8 cellular contexts compared by ENCODE assay signal in the genomic region with DNA sequence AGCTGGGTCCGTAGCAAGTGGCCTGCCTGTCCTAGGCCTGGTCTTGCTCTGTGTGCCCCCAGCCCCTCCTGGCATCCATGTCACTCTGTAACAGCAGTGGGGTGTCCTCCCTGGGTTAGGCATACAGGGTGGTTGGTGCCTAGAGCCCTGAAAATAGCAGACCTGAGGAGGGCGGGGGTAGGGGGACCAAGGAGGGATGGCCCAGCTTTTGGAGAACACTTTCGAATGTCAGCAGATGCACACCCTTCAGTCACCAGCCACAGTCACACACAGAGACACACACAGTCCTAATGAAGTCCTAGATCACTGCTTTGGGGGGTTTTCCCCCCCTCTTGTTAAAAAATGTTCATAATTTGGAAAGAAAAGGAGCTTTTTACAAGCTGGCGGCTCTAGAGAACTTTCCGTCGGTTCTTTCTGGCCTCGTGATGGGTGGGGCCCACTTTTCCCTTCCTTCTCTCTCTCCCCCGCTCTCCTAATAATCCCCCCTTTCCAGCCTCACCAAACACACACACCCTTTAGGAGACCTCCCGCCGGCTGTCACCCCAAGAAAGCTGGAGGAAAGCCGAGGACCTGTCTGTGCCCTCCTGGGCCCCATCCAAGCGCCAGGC. TPM values are rescaled to one million over a fixed set of nuclear protein-coding genes. Genes with fewer than 3 reads are reported as not detected.
A peak's percentile ranks its signal among the peaks of the same experiment; 100 is the strongest.
DNase-seq lines count a peak whose midpoint lies in the region; ATAC-seq and TF ChIP-seq lines count a peak whose summit lies in the region.
"Had no signal": no experiment of that assay in that cellular context is flagged by ENCODE, and none has a peak within 500 bp of the region (broad histone marks: within the 10 kb centered on the region; RNA-seq: fewer than 3 reads in every experiment).

No MANE protein-coding gene starts in this region.

- no peaks in the 10 kb centered on the region for H3K9me3 ChIP-seq in SK-N-MC (ENCODE audit: low read depth, low read length)

- no peak for TF ChIP-seq CTCF in fibroblast of the aortic adventitia (IDR thresholded peaks at IDR 0.05; ENCODE audit: insufficient read depth, low read length)
- TF ChIP-seq CTCF in omental fat pad (IDR thresholded peaks at IDR 0.05) = no peak

- 23% methylated on average over 12 of the region's 12 CpGs for WGBS in urinary bladder

- peak overlapping the region; percentile 32 for H3K4me3 ChIP-seq in SK-N-MC
- H3K4me3 ChIP-seq in fibroblast of the aortic adventitia (ENCODE audit: low read depth, low read length) = peak overlapping the region; percentile 17
- H3K4me3 ChIP-seq in urinary bladder (ENCODE audit: low read depth, low read length) = no peak overlapping the region

- ATAC-seq in omental fat pad (ENCODE audit: low FRiP score) (peak; percentile 15), HG02885 (IDR thresholded peaks at IDR 0.05; ENCODE audit: poor library complexity, unreplicated experiment) (no peak)

- DNase-seq in SK-N-MC (ENCODE audit: low read depth, low spot score) = no peak
- DNase-seq in fibroblast of the aortic adventitia (ENCODE audit: low read depth) = no peak
- DNase-seq in omental fat pad (ENCODE audit: low spot score) = no peak
- no peak for DNase-seq in kidney glomerular epithelial cell (lab: John Stamatoyannopoulos, UW)
- no peak for DNase-seq in NCI-H146 treated with DMSO at 0.1 percent for 48 hours (lab: John Stamatoyannopoulos, UW; ENCODE audit: unreplicated experiment)
- DNase-seq: activated effector memory CD4-positive, alpha-beta T cell treated with Interleukin-2 at 50 U/mL for 16 hours had no signal

- H3K27ac ChIP-seq in SK-N-MC = peak overlapping the region; percentile 89
- peak overlapping the region; percentile 88 for H3K27ac ChIP-seq in urinary bladder (ENCODE audit: low read depth)

- H3K36me3 ChIP-seq in SK-N-MC (ENCODE audit: insufficient read depth, low read length) (no peaks in the 10 kb centered on the region; the same call in 1 of the 2 replicates), urinary bladder (ENCODE audit: insufficient read depth) (no peaks in the 10 kb centered on the region)

- peaks cover 1% of the 10 kb centered on the region for H3K4me1 ChIP-seq in urinary bladder (ENCODE audit: insufficient read depth)

- H3K9ac ChIP-seq in SK-N-MC (ENCODE audit: insufficient read length) = peak overlapping the region; percentile 28

RNA-seq across cellular contexts. Expression of gene LYL1, which starts 47.9 kb away (rescaled TPM):
- total RNA-seq in fibroblast of the aortic adventitia (ENCODE audit: low replicate concordance) (0.63 and 1.4 TPM in 2 replicates), omental fat pad (10 to 100 TPM in 3 of 4 donors, 1 to 10 TPM in 1; 5.5 to 29.9 (median 20.5) TPM), urinary bladder (4.8 TPM)
- polyA plus RNA-seq in urinary bladder = 15.7 TPM

RNA-seq across cellular contexts. Expression of gene NFIX, which starts 59.4 kb away (rescaled TPM):
- 68.0 and 160 TPM in 2 replicates for total RNA-seq in fibroblast of the aortic adventitia (ENCODE audit: low replicate concordance)
- 10 to 100 TPM; 39.5 to 53.1 (median 43.0) TPM for total RNA-seq in omental fat pad
- 83.5 TPM for total RNA-seq in urinary bladder
- polyA plus RNA-seq in urinary bladder = 88.6 TPM
